Comparison of ENCODE assay signal across 25 cellular contexts in genomic region chr3:161390200-161390599, GRCh38. TPM values are rescaled to one million over a fixed set of nuclear protein-coding genes. Genes with fewer than 3 reads are reported as not detected.
DNase-seq lines count a peak whose midpoint lies in the region; ATAC-seq, FAIRE-seq and TF ChIP-seq lines count a peak whose summit lies in the region.
"Had no signal": no experiment of that assay in that cellular context is flagged by ENCODE, and none has a peak within 500 bp of the region (broad histone marks: within the 10 kb centered on the region; RNA-seq: fewer than 3 reads in every experiment).

No MANE protein-coding gene starts in this region.

- intact Hi-C loops in mucosa of descending colon (cut with DNase I, micrococcal nuclease): no loop called here

- H3K27ac ChIP-seq in 22Rv1 (peak overlapping the region; percentile 44), VCaP (peak overlapping the region; percentile 66)
- H3K27ac ChIP-seq: BLaER1 had no signal

- H3K4me1 ChIP-seq in mucosa of descending colon (ENCODE audit: low read depth): peaks cover 7% of the 10 kb centered on the region
- H3K4me1 ChIP-seq: BE2C had no signal

- TF ChIP-seq CTCF in 22Rv1 (IDR thresholded peaks at IDR 0.05) (no peak), VCaP (conservative IDR thresholded peaks at IDR 0.05) (no peak), mucosa of descending colon (IDR thresholded peaks at IDR 0.05) (no peak), foreskin fibroblast (IDR thresholded peaks at IDR 0.05; ENCODE audit: low read depth, low read length) (no peak)

- no peaks in the 10 kb centered on the region for H3K36me3 ChIP-seq in mucosa of descending colon (ENCODE audit: low read depth)
- H3K36me3 ChIP-seq: BE2C, BLaER1 had no signal

- H3K4me3 ChIP-seq in mucosa of descending colon (no peak overlapping the region), foreskin fibroblast (ENCODE audit: low read depth in 1 of 2, low read length in 2 of 2) (no peak overlapping the region)
- H3K4me3 ChIP-seq: BLaER1 had no signal

- DNase-seq in mucosa of descending colon (no peak), NCI-H1092 (lab: John Stamatoyannopoulos, UW) (no peak), foreskin fibroblast (no peak)
- DNase-seq: 8988T; ACHN; BE2C; C1 segment of cervical spinal cord; Caco-2; Calu3; CD4-positive, alpha-beta T cell; CD8-positive, alpha-beta T cell; DMS79 treated with DMSO at 0.1 percent for 48 hours; GF-D8 had no signal

- no peaks in the 10 kb centered on the region for H3K9me3 ChIP-seq in mucosa of descending colon
- H3K9me3 ChIP-seq: BE2C had no signal

- FAIRE-seq in islet of Langerhans (lab: Jason Lieb, UNC): peak; percentile 60
- FAIRE-seq: A204.1, D721Med, G401.6, GM12891, GM18507 had no signal

- ATAC-seq in mucosa of descending colon (peak; percentile 45), HG03342 (IDR thresholded peaks at IDR 0.05; ENCODE audit: unreplicated experiment) (no peak), HG02884 (IDR thresholded peaks at IDR 0.05; ENCODE audit: unreplicated experiment) (no peak)
- ATAC-seq: CD8-positive, alpha-beta T cell had no signal

RNA-seq across cellular contexts. Expression of gene SPTSSB, which starts 18.9 kb away (rescaled TPM):
- 1 to 10 TPM in 1 of 3 donors, under 1 TPM in 2; 0.65 to 1.9 (median 0.66) TPM for total RNA-seq in mucosa of descending colon
- total RNA-seq: A673; CD8-positive, alpha-beta T cell had no signal
